In genomic region chr19:57280165-57280912, GRCh38 we compare ENCODE assay signal across 8 cellular contexts. TPM values are rescaled to one million over a fixed set of nuclear protein-coding genes. Genes with fewer than 3 reads are reported as not detected.
A peak's percentile ranks its signal among the peaks of the same experiment; 100 is the strongest.
DNase-seq lines count a peak whose midpoint lies in the region; ATAC-seq, FAIRE-seq and TF ChIP-seq lines count a peak whose summit lies in the region.

Gene ZNF460 (plus strand): TSS chr19:57280485. CDS start chr19:57280807, 322 bp downstream.

- intact Hi-C loops in activated T-helper 2 cell treated with anti-CD3 and anti-CD28 coated beads, Interferon-gamma antibody, Interleukin-2, Interleukin-4, amounts not matched to agents 10 μg/mL and 5 μg/mL and 100 μg/mL, durations not matched to agents 14 hours and 24 hours and 36 hours (cut with micrococcal nuclease) = loop anchor here (1.0 to 5.0 kb wide), 6 partner anchors 40 to 109 kb away; partner anchors contain the start of genes TRAPPC2B, ZNF264, ZNF304 and ZNF543

- H3K9me3 Mint-ChIP-seq in activated T-helper 2 cell treated with anti-CD3 and anti-CD28 coated beads, Interferon-gamma antibody, Interleukin-2, Interleukin-4, amounts not matched to agents 10 μg/mL and 5 μg/mL and 100 μg/mL, durations not matched to agents 14 hours and 24 hours and 36 hours = peaks cover 7% of the 10 kb centered on the region
- H3K9me3 Mint-ChIP-seq in nephron progenitor cell = no peaks in the 10 kb centered on the region
- peaks cover 0 to 4% of the 10 kb centered on the region in 2 donors for H3K9me3 Mint-ChIP-seq in stimulated activated naive CD8-positive, alpha-beta T cell treated with anti-CD3 and anti-CD28 coated beads, Interleukin-15, amount 100 ng/mL, for 72 hours

- peak within 1 kb of the TSS; percentile 96 for H3K4me3 ChIP-seq in fibroblast of the aortic adventitia (ENCODE audit: low read depth, low read length)

- H3K36me3 Mint-ChIP-seq in activated T-helper 2 cell treated with anti-CD3 and anti-CD28 coated beads, Interferon-gamma antibody, Interleukin-2, Interleukin-4, amounts not matched to agents 10 μg/mL and 5 μg/mL and 100 μg/mL, durations not matched to agents 14 hours and 24 hours and 36 hours (ENCODE audit: low read depth) = peaks cover 47% of the 10 kb centered on the region
- peaks cover 11% of the 10 kb centered on the region for H3K36me3 Mint-ChIP-seq in nephron progenitor cell (ENCODE audit: low read depth)

- no peak for TF ChIP-seq CTCF in RWPE1 (conservative IDR thresholded peaks at IDR 0.05; ENCODE audit: low read depth)
- no peak for TF ChIP-seq CTCF in fibroblast of the aortic adventitia (IDR thresholded peaks at IDR 0.05; ENCODE audit: insufficient read depth, low read length)
- no peak for TF ChIP-seq CTCF in nephron progenitor cell (IDR thresholded peaks at IDR 0.05)

- CTCF ChIA-PET in RWPE1 (lab: Yijun Ruan, JAX) = no interaction called here

- peaks cover 25% of the 10 kb centered on the region for H3K4me1 Mint-ChIP-seq in activated T-helper 2 cell treated with anti-CD3 and anti-CD28 coated beads, Interferon-gamma antibody, Interleukin-2, Interleukin-4, amounts not matched to agents 10 μg/mL and 5 μg/mL and 100 μg/mL, durations not matched to agents 14 hours and 24 hours and 36 hours (ENCODE audit: low read depth)
- H3K4me1 Mint-ChIP-seq in nephron progenitor cell = peaks cover 23% of the 10 kb centered on the region
- H3K4me1 Mint-ChIP-seq in stimulated activated naive CD8-positive, alpha-beta T cell treated with anti-CD3 and anti-CD28 coated beads, Interleukin-15, amount 100 ng/mL, for 72 hours = peaks cover 39% of the 10 kb centered on the region

- H3K27ac ChIP-seq in RWPE1 = peak within 1 kb of the TSS; percentile 97

- no peak within 1 kb of the TSS for H3K4me3 Mint-ChIP-seq in activated T-helper 2 cell treated with anti-CD3 and anti-CD28 coated beads, Interferon-gamma antibody, Interleukin-2, Interleukin-4, amounts not matched to agents 10 μg/mL and 5 μg/mL and 100 μg/mL, durations not matched to agents 14 hours and 24 hours and 36 hours (ENCODE audit: low read depth)
- no peak within 1 kb of the TSS for H3K4me3 Mint-ChIP-seq in nephron progenitor cell
- no peak within 1 kb of the TSS for H3K4me3 Mint-ChIP-seq in stimulated activated naive CD8-positive, alpha-beta T cell treated with anti-CD3 and anti-CD28 coated beads, Interleukin-15, amount 100 ng/mL, for 72 hours

- FAIRE-seq in H54 (lab: Jason Lieb, UNC) = no peak

- ATAC-seq in stimulated activated naive CD8-positive, alpha-beta T cell treated with anti-CD3 and anti-CD28 coated beads, Interleukin-15, amount 100 ng/mL, for 72 hours = peak; percentile 85

- POLR2A ChIA-PET in RWPE1 (lab: Yijun Ruan, JAX; ENCODE audit: low non-redundant PET) = no interaction called here

- H3K27me3 Mint-ChIP-seq in activated T-helper 2 cell treated with anti-CD3 and anti-CD28 coated beads, Interferon-gamma antibody, Interleukin-2, Interleukin-4, amounts not matched to agents 10 μg/mL and 5 μg/mL and 100 μg/mL, durations not matched to agents 14 hours and 24 hours and 36 hours (ENCODE audit: low read depth) = no peaks in the 10 kb centered on the region
- no peaks in the 10 kb centered on the region for H3K27me3 Mint-ChIP-seq in nephron progenitor cell (ENCODE audit: low read depth, poor library complexity)
- H3K27me3 Mint-ChIP-seq in stimulated activated naive CD8-positive, alpha-beta T cell treated with anti-CD3 and anti-CD28 coated beads, Interleukin-15, amount 100 ng/mL, for 72 hours = no peaks in the 10 kb centered on the region

- peak; percentile 99 for DNase-seq in ELF-1 (ENCODE audit: low read depth, low spot score)
- DNase-seq in H54 (ENCODE audit: insufficient read length, low spot score) = peak; percentile 98
- peak; percentile 96 for DNase-seq in LoVo (ENCODE audit: low spot score)
- DNase-seq in RWPE1 (ENCODE audit: low spot score) = peak; percentile 95
- peak; percentile 94 for DNase-seq in activated T-helper 2 cell treated with anti-CD3 and anti-CD28 coated beads, Interferon-gamma antibody, Interleukin-2, Interleukin-4, amounts not matched to agents 10 μg/mL and 5 μg/mL and 100 μg/mL, durations not matched to agents 14 hours and 24 hours and 36 hours (ENCODE audit: low spot score)
- DNase-seq in fibroblast of the aortic adventitia (ENCODE audit: low read depth) = peak; percentile 97
- peak; percentile 97 for DNase-seq in nephron progenitor cell
- peak; percentile 96 to 98 for DNase-seq in stimulated activated naive CD8-positive, alpha-beta T cell treated with anti-CD3 and anti-CD28 coated beads, Interleukin-15, amount 100 ng/mL, for 72 hours

- H3K27ac Mint-ChIP-seq in activated T-helper 2 cell treated with anti-CD3 and anti-CD28 coated beads, Interferon-gamma antibody, Interleukin-2, Interleukin-4, amounts not matched to agents 10 μg/mL and 5 μg/mL and 100 μg/mL, durations not matched to agents 14 hours and 24 hours and 36 hours = no peak within 1 kb of the TSS
- H3K27ac Mint-ChIP-seq in nephron progenitor cell = no peak within 1 kb of the TSS
- no peak within 1 kb of the TSS for H3K27ac Mint-ChIP-seq in stimulated activated naive CD8-positive, alpha-beta T cell treated with anti-CD3 and anti-CD28 coated beads, Interleukin-15, amount 100 ng/mL, for 72 hours

- TF ChIP-seq POLR2A in H54 (IDR thresholded peaks at IDR 0.05; ENCODE audit: low read depth, low read length) = peak; percentile 66

RNA-seq across cellular contexts. Expression of gene ZNF460, which starts in this region (rescaled TPM):
- total RNA-seq in activated T-helper 2 cell treated with anti-CD3 and anti-CD28 coated beads, Interferon-gamma antibody, Interleukin-2, Interleukin-4, amounts not matched to agents 10 μg/mL and 5 μg/mL and 100 μg/mL, durations not matched to agents 14 hours and 24 hours and 36 hours = 35.8 and 40.2 TPM in 2 replicates
- 71.8 and 78.5 TPM in 2 replicates for total RNA-seq in fibroblast of the aortic adventitia (ENCODE audit: low replicate concordance)

Comparison
In these comparisons a context has a peak if more than half of its experiments do, and no peak if none do; other contexts are left out.
1. Peak in every context shown above with its lines: DNase-seq, ATAC-seq, H3K4me3 ChIP-seq and H3K27ac ChIP-seq.